8 cellular contexts compared by ENCODE assay signal in the genomic region with DNA sequence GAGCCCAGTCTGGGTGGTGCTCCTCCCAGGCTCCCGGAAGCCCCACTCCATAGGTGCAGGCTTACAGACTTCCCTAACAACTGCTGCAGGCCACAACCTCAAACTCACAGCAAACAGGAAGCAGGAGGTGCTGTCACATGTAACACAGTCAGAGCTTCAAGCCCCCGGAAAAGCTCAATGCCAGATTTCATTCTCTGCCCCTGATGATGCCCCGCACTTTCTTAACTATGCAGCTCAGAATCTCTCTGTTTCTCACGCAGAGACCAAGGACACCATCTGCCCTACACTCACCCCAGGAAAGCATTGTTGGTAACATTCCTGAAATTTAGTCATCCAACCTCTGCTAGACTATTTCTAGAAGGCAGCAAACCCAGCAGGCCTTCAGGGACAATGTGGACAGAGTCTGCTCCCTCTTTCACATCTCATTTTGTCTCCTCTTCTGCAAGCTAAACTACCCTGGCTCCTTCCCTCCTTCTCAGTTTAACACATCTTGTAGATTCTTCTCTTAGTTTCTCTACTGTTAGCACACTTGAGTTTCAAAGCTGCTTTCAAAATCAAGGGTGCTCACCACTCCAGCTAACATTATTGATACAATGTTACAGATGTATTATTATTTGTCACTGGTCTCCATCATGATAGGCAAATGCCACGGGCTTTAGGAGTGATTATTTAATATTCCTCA.
DNase-seq lines count a peak whose midpoint lies in the region; ATAC-seq and TF ChIP-seq lines count a peak whose summit lies in the region.

No MANE protein-coding gene starts in this region.

- H3K27ac Mint-ChIP-seq in activated naive CD4-positive, alpha-beta T cell treated with anti-CD3 and anti-CD28 coated beads, Interleukin-2, amount 10 ng/mL, durations not matched to agents 7 days and 5 days = no peak overlapping the region

- CTCF ChIA-PET in activated naive CD4-positive, alpha-beta T cell treated with anti-CD3 and anti-CD28 coated beads, Interleukin-2, amount 10 ng/mL, durations not matched to agents 7 days and 5 days (lab: Charles Lee) = no interaction called here

- DNase-seq in activated naive CD4-positive, alpha-beta T cell treated with anti-CD3 and anti-CD28 coated beads, Interleukin-2, amount 10 ng/mL, durations not matched to agents 7 days and 5 days = peak; percentile 28
- no peak for DNase-seq in activated naive CD4-positive, alpha-beta T cell treated with Interleukin-2 at 50 U/mL for 16 hours
- peak; percentile 32 for DNase-seq in NOMO-1 treated with DMSO at 0.1 percent for 48 hours (lab: John Stamatoyannopoulos, UW; ENCODE audit: unreplicated experiment)
- peak; percentile 94 for DNase-seq in fibroblast of pulmonary artery (ENCODE audit: low read depth)
- peak; percentile 19 for DNase-seq in putamen (ENCODE audit: low spot score)
- DNase-seq in activated T-cell treated with anti-CD3 and anti-CD28 coated beads, Interleukin-2, amount 50 U/mL, for 1 hour = no peak
- no peak for DNase-seq in middle frontal gyrus (ENCODE audit: extremely low spot score, low spot score)

- no peaks in the 10 kb centered on the region for H3K27me3 Mint-ChIP-seq in activated naive CD4-positive, alpha-beta T cell treated with anti-CD3 and anti-CD28 coated beads, Interleukin-2, amount 10 ng/mL, durations not matched to agents 7 days and 5 days

- no peak for ATAC-seq in HG02970 (IDR thresholded peaks at IDR 0.05; ENCODE audit: low FRiP score, unreplicated experiment)

- no peak overlapping the region for H3K4me3 ChIP-seq in fibroblast of pulmonary artery (replicated peaks; ENCODE audit: low read depth, low read length)

- TF ChIP-seq CTCF in fibroblast of pulmonary artery (IDR thresholded peaks at IDR 0.05; ENCODE audit: low read length, missing control alignments) = no peak

- no peaks in the 10 kb centered on the region for H3K36me3 Mint-ChIP-seq in activated naive CD4-positive, alpha-beta T cell treated with anti-CD3 and anti-CD28 coated beads, Interleukin-2, amount 10 ng/mL, durations not matched to agents 7 days and 5 days

- no peak overlapping the region for H3K4me3 Mint-ChIP-seq in activated naive CD4-positive, alpha-beta T cell treated with anti-CD3 and anti-CD28 coated beads, Interleukin-2, amount 10 ng/mL, durations not matched to agents 7 days and 5 days

- peaks cover 4% of the 10 kb centered on the region for H3K9me3 Mint-ChIP-seq in activated naive CD4-positive, alpha-beta T cell treated with anti-CD3 and anti-CD28 coated beads, Interleukin-2, amount 10 ng/mL, durations not matched to agents 7 days and 5 days

- H3K4me1 Mint-ChIP-seq in activated naive CD4-positive, alpha-beta T cell treated with anti-CD3 and anti-CD28 coated beads, Interleukin-2, amount 10 ng/mL, durations not matched to agents 7 days and 5 days = no peaks in the 10 kb centered on the region

Comparison
In these comparisons a context has a peak if more than half of its experiments do, and no peak if none do; other contexts are left out.
1. DNase-seq: peak in activated naive CD4-positive, alpha-beta T cell treated with anti-CD3 and anti-CD28 coated beads, Interleukin-2, amount 10 ng/mL, durations not matched to agents 7 days and 5 days (single experiment), NOMO-1 treated with DMSO at 0.1 percent for 48 hours (single experiment), fibroblast of pulmonary artery (single experiment) and putamen (single experiment); none in activated naive CD4-positive, alpha-beta T cell treated with Interleukin-2 at 50 U/mL for 16 hours (single experiment), activated T-cell treated with anti-CD3 and anti-CD28 coated beads, Interleukin-2, amount 50 U/mL, for 1 hour (single experiment) and middle frontal gyrus (single experiment).